8 cellular contexts compared by ENCODE assay signal in genomic region chr9:91192379-91192775, GRCh38.
A peak's percentile ranks its signal among the peaks of the same experiment; 100 is the strongest.
DNase-seq lines count a peak whose midpoint lies in the region; ATAC-seq and TF ChIP-seq lines count a peak whose summit lies in the region.

No MANE protein-coding gene starts in this region.

- no peaks in the 10 kb centered on the region for H3K27me3 Mint-ChIP-seq in CD8-positive, alpha-beta T cell (ENCODE audit: low read depth)
- no peaks in the 10 kb centered on the region for H3K27me3 Mint-ChIP-seq in naive B cell

- intact Hi-C loops in CD8-positive, alpha-beta T cell (cut with DNase I, micrococcal nuclease) = loop anchor here (2.0 to 10.0 kb wide), 4 partner anchors 60 to 232 kb away; partner anchors contain the start of genes AUH (in 1 of the 2) and NFIL3 (in 1 of the 2)
- intact Hi-C loops in breast epithelium (cut with DNase I; ENCODE audit: low total_unique reads) = loop anchor here (5.0 kb wide), 1 partner anchor 230 kb away; the partner anchor contains the start of gene NFIL3

- no peaks in the 10 kb centered on the region for H3K27me3 ChIP-seq in CD8-positive, alpha-beta T cell (ENCODE audit: insufficient read depth, low read length)
- H3K27me3 ChIP-seq in breast epithelium = no peaks in the 10 kb centered on the region

- CTCF ChIA-PET in CD8-positive, alpha-beta T cell (lab: Charles Lee) = interaction anchor here (1.0 kb wide), 2 partner anchors 42 to 232 kb away, joined by 3 read pairs; no protein-coding TSS in a partner anchor

- peak overlapping the region; percentile 63 for H3K4me3 Mint-ChIP-seq in CD8-positive, alpha-beta T cell
- H3K4me3 Mint-ChIP-seq in naive B cell = peak overlapping the region; percentile 67 to 95 (median 84)

- H3K9me3 ChIP-seq in CD8-positive, alpha-beta T cell (ENCODE audit: low read length) = no peaks in the 10 kb centered on the region
- no peaks in the 10 kb centered on the region for H3K9me3 ChIP-seq in breast epithelium

- H3K4me3 ChIP-seq in CD8-positive, alpha-beta T cell (ENCODE audit: low read depth, low read length) = no peak overlapping the region
- H3K4me3 ChIP-seq in breast epithelium = no peak overlapping the region

- POLR2A ChIA-PET in CD8-positive, alpha-beta T cell (lab: Charles Lee) = interaction anchor here (0.6 to 1.1 kb wide), 4 partner anchors 15 to 185 kb away, joined by 3 read pairs; no protein-coding TSS in a partner anchor

- peaks cover 33% of the 10 kb centered on the region for H3K4me1 Mint-ChIP-seq in CD8-positive, alpha-beta T cell (ENCODE audit: low read depth)
- H3K4me1 Mint-ChIP-seq in naive B cell = peaks cover 27 to 39% (median 33%) of the 10 kb centered on the region in 3 donors

- H3K9me3 Mint-ChIP-seq in CD8-positive, alpha-beta T cell = peaks cover 2% of the 10 kb centered on the region
- peaks cover 0 to 6% (median 2%) of the 10 kb centered on the region in 7 donors for H3K9me3 Mint-ChIP-seq in naive B cell

- DNase-seq in CD8-positive, alpha-beta T cell = no peak
- DNase-seq in M059J (ENCODE audit: low read depth) (peak; percentile 36), breast epithelium (ENCODE audit: low spot score in 2 of 2) (no peak), naive B cell (no peak), retina (no peak)

- no peak overlapping the region for H3K27ac ChIP-seq in CD8-positive, alpha-beta T cell (ENCODE audit: low read depth, low read length)
- H3K27ac ChIP-seq in breast epithelium = peak overlapping the region; percentile 94 to 96

- H3K27ac Mint-ChIP-seq in CD8-positive, alpha-beta T cell = no peak overlapping the region
- peak overlapping the region in 3 of 6 donors; percentile 34 to 60 (median 42) for H3K27ac Mint-ChIP-seq in naive B cell

- no peak for TF ChIP-seq CTCF in CD8-positive, alpha-beta T cell (IDR thresholded peaks at IDR 0.05)
- TF ChIP-seq CTCF in breast epithelium (IDR thresholded peaks at IDR 0.05) = no peak

- no peaks in the 10 kb centered on the region for H3K36me3 ChIP-seq in CD8-positive, alpha-beta T cell (ENCODE audit: insufficient read depth, low read length)
- no peaks in the 10 kb centered on the region for H3K36me3 ChIP-seq in breast epithelium

- TF ChIP-seq POLR2A in breast epithelium (IDR thresholded peaks at IDR 0.05) = no peak

- no peak for ATAC-seq in CD8-positive, alpha-beta T cell
- ATAC-seq in naive B cell (ENCODE audit: low read depth in 2 of 2) (no peak), GM19467 (IDR thresholded peaks at IDR 0.05; ENCODE audit: unreplicated experiment) (no peak), HG02610 (IDR thresholded peaks at IDR 0.05; ENCODE audit: unreplicated experiment) (no peak), HG02973 (IDR thresholded peaks at IDR 0.05; ENCODE audit: unreplicated experiment) (no peak)

- H3K36me3 Mint-ChIP-seq in CD8-positive, alpha-beta T cell = no peaks in the 10 kb centered on the region
- no peaks in the 10 kb centered on the region for H3K36me3 Mint-ChIP-seq in naive B cell

- H3K4me1 ChIP-seq in CD8-positive, alpha-beta T cell (ENCODE audit: insufficient read depth, low read length) = peaks cover 27% of the 10 kb centered on the region
- H3K4me1 ChIP-seq in breast epithelium = peaks cover 0 to 24% of the 10 kb centered on the region in 2 donors
